ENCODE assay signal across 21 cellular contexts in genomic region chr5:98794001-98794400, GRCh38.
"Had no signal": no experiment of that assay in that cellular context is flagged by ENCODE, and none has a peak within 500 bp of the region (broad histone marks: within the 10 kb centered on the region; RNA-seq: fewer than 3 reads in every experiment).

No MANE protein-coding gene starts in this region.

- H3K9me3 Mint-ChIP-seq: naive B cell; nephron; stimulated activated naive B cell treated with anti-CD40 and anti-IgM and Interleukin-4, amounts not matched to agents 10 μg/mL and 1 μg/mL and 100 μg/mL, for 72 hours; stimulated activated naive CD8-positive, alpha-beta T cell treated with anti-CD3 and anti-CD28 coated beads, Interleukin-15, amount 100 ng/mL, for 72 hours had no signal

- H3K27me3 Mint-ChIP-seq: stimulated activated naive B cell treated with anti-CD40 and anti-IgM and Interleukin-4, amounts not matched to agents 10 μg/mL and 1 μg/mL and 100 μg/mL, for 72 hours; stimulated activated naive CD8-positive, alpha-beta T cell treated with anti-CD3 and anti-CD28 coated beads, Interleukin-15, amount 100 ng/mL, for 72 hours had no signal

- H3K4me1 Mint-ChIP-seq: stimulated activated naive CD8-positive, alpha-beta T cell treated with anti-CD3 and anti-CD28 coated beads, Interleukin-15, amount 100 ng/mL, for 72 hours had no signal

- H3K4me3 Mint-ChIP-seq: nephron; stimulated activated naive B cell treated with anti-CD40 and anti-IgM and Interleukin-4, amounts not matched to agents 10 μg/mL and 1 μg/mL and 100 μg/mL, for 72 hours; stimulated activated naive CD8-positive, alpha-beta T cell treated with anti-CD3 and anti-CD28 coated beads, Interleukin-15, amount 100 ng/mL, for 72 hours had no signal

- H3K27ac Mint-ChIP-seq: nephron; stimulated activated naive B cell treated with anti-CD40 and anti-IgM and Interleukin-4, amounts not matched to agents 10 μg/mL and 1 μg/mL and 100 μg/mL, for 72 hours; stimulated activated naive CD8-positive, alpha-beta T cell treated with anti-CD3 and anti-CD28 coated beads, Interleukin-15, amount 100 ng/mL, for 72 hours had no signal

- DNase-seq: cerebellar nuclear complex; effector CD8-positive, alpha-beta T cell; glutamatergic neuron; islet precursor cell; left ventricle myocardium inferior; mesenchymal stem cell; midbrain; naive B cell; occipital lobe; pancreas; stimulated activated CD4-positive, alpha-beta T cell treated with anti-CD3 and anti-CD28 coated beads, Interleukin-2, amount 100 ng/mL, for 24 hours; stimulated activated CD4-positive, alpha-beta T cell treated with anti-CD3 and anti-CD28 coated beads, Interleukin-4, amount 100 ng/mL, for 4 hours; stimulated activated naive B cell treated with anti-CD40 and anti-IgM and Interleukin-4, amounts not matched to agents 10 μg/mL and 1 μg/mL and 100 μg/mL, for 72 hours; stimulated activated naive CD8-positive, alpha-beta T cell treated with anti-CD3 and anti-CD28 coated beads, Interleukin-15, amount 100 ng/mL, for 72 hours; testis had no signal

- H3K9me3 ChIP-seq: esophagus muscularis mucosa, gastroesophageal sphincter, left ventricle myocardium inferior, pancreas, prostate gland, testis, tibial nerve had no signal

- ATAC-seq: gastroesophageal sphincter; pancreas; sciatic nerve; stimulated activated naive B cell treated with anti-CD40 and anti-IgM and Interleukin-4, amounts not matched to agents 10 μg/mL and 1 μg/mL and 100 μg/mL, for 72 hours; stimulated activated naive CD8-positive, alpha-beta T cell treated with anti-CD3 and anti-CD28 coated beads, Interleukin-15, amount 100 ng/mL, for 72 hours had no signal
